Comparison of ENCODE assay signal across 8 cellular contexts in genomic region chr11:104073950-104074349, GRCh38. TPM values are rescaled to one million over a fixed set of nuclear protein-coding genes. Genes with fewer than 3 reads are reported as not detected.
DNase-seq lines count a peak whose midpoint lies in the region; ATAC-seq and TF ChIP-seq lines count a peak whose summit lies in the region.

No MANE protein-coding gene starts in this region.

- H3K27me3 Mint-ChIP-seq in Caco-2 (ENCODE audit: insufficient read depth, unreplicated experiment), result peaks cover 8% of the 10 kb centered on the region

- no peaks in the 10 kb centered on the region for H3K4me1 Mint-ChIP-seq in Caco-2 (ENCODE audit: low read depth, unreplicated experiment)

- no TSS peak for BruUV-seq in Caco-2 (replicated peaks; lab: Mats Ljungman, UMichigan)

- POLR2A ChIA-PET in Caco-2 (lab: Charles Lee), result no interaction called here

- H3K4me3 Mint-ChIP-seq in Caco-2 (ENCODE audit: unreplicated experiment), result no peak overlapping the region

- H3K4me3 ChIP-seq in right cardiac atrium (ENCODE audit: low read length) (no peak overlapping the region), Caco-2 (ENCODE audit: low read depth, low read length) (no peak overlapping the region)

- no peaks in the 10 kb centered on the region for H3K36me3 Mint-ChIP-seq in Caco-2 (ENCODE audit: insufficient read depth, unreplicated experiment)

- no peaks in the 10 kb centered on the region for H3K36me3 ChIP-seq in Caco-2 (ENCODE audit: control insufficient read depth, insufficient read depth, low read length)

- no peak for TF ChIP-seq CTCF in Caco-2 (IDR thresholded peaks at IDR 0.05; ENCODE audit: insufficient read depth in 1 of 2, low read depth in 1 of 2, low read length in 1 of 2, severe bottlenecking in 1 of 2, unreplicated experiment in 1 of 2)

- WGBS in right cardiac atrium, result 56% methylated on average over 3 of the region's 3 CpGs

- H3K4me1 ChIP-seq in right cardiac atrium (ENCODE audit: control insufficient read depth, insufficient read depth, low read length), result no peaks in the 10 kb centered on the region
- H3K4me1 ChIP-seq in Caco-2, result 0 out of 2 replicates have a peak, but pooled peaks cover 4% of the 10 kb centered on the region

- no peaks in the 10 kb centered on the region for H3K27me3 ChIP-seq in right cardiac atrium (ENCODE audit: control insufficient read depth, insufficient read depth)
- H3K27me3 ChIP-seq in Caco-2 (replicated peaks; ENCODE audit: control insufficient read depth, insufficient read depth, low read length), result no peaks in the 10 kb centered on the region; the same call in 1 of the 2 replicates

- H3K9me3 ChIP-seq in right cardiac atrium (ENCODE audit: control insufficient read depth, low read length), result no peaks in the 10 kb centered on the region
- H3K9me3 ChIP-seq in Caco-2, result no peaks in the 10 kb centered on the region

- intact Hi-C loops in right cardiac atrium (cut with DNase I) (no loop called here), Caco-2 (cut with micrococcal nuclease; ENCODE audit: unreplicated experiment) (no loop called here)

- ATAC-seq in GM18511 (IDR thresholded peaks at IDR 0.05; ENCODE audit: unreplicated experiment) (peak; percentile 91), HG02588 (IDR thresholded peaks at IDR 0.05; ENCODE audit: unreplicated experiment) (peak; percentile 89), right cardiac atrium (peak; percentile 34 to 47)

- H3K27ac ChIP-seq in right cardiac atrium (ENCODE audit: low read length), result no peak overlapping the region

- H3K9me3 Mint-ChIP-seq in Caco-2 (ENCODE audit: unreplicated experiment), result no peaks in the 10 kb centered on the region

- DNase-seq in MV-4-11 (lab: John Stamatoyannopoulos, UW), result peak; percentile 99
- peak in 1 of 3 donors; percentile 39 for DNase-seq in right cardiac atrium
- DNase-seq in NCI-H345 (lab: John Stamatoyannopoulos, UW), result no peak
- no peak for DNase-seq in dermis blood vessel endothelial cell
- DNase-seq in Caco-2, result no peak
- DNase-seq in NCI-H446 treated with DMSO at 0.1 percent for 48 hours (lab: John Stamatoyannopoulos, UW), result no peak

- CTCF ChIA-PET in Caco-2 (lab: Charles Lee), result no interaction called here

- H3K27ac Mint-ChIP-seq in Caco-2 (ENCODE audit: unreplicated experiment), result no peak overlapping the region

RNA-seq across cellular contexts. Expression of gene DDI1, which starts 37.5 kb away (rescaled TPM):
- total RNA-seq in right cardiac atrium (not detected), dermis blood vessel endothelial cell (not detected in 2 replicates), Caco-2 (2022) (not detected in 2 replicates)
- polyA plus RNA-seq in right cardiac atrium, result not detected

Comparison
In these comparisons a context has a peak if more than half of its experiments do, and no peak if none do; other contexts are left out.
1. ATAC-seq: peak in every context shown above with its lines; median percentile 91 in GM18511; 89 in HG02588; 40 in right cardiac atrium.